Comparison of ENCODE assay signal across 31 cellular contexts in the genomic region with DNA sequence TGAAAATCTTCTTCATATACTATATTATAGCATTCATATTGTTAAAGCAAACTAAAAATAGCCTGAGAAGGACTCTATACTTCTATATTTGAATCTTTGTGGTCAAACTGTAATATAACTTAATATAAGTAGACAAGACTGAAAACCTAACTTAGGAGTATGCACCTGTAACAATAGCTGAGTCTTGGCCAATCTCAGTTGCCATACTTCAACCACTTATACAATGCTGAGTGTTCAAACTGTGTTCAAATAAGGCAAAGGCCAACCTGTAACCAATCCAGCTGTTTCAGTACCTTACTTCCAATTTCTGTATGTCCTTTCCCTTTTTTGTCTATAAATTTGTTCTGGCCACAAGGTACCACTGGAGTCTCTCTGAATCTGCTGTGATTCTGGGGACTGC.
"Had no signal": no experiment of that assay in that cellular context is flagged by ENCODE, and none has a peak within 500 bp of the region (broad histone marks: within the 10 kb centered on the region; RNA-seq: fewer than 3 reads in every experiment).

No MANE protein-coding gene starts in this region.

- H3K4me3 ChIP-seq: ovary, psoas muscle, right lobe of liver, sigmoid colon, spleen, stomach, thoracic aorta, thyroid gland, tibial nerve, upper lobe of left lung, vagina had no signal

- H3K9ac ChIP-seq: parathyroid adenoma had no signal

- H2AFZ ChIP-seq: parathyroid adenoma had no signal

- H3K27ac Mint-ChIP-seq: naive thymus-derived CD4-positive, alpha-beta T cell; natural killer cell; nephron progenitor cell; progenitor cell of endocrine pancreas; stimulated activated memory B cell treated with anti-CD40 and anti-IgM and Interleukin-4, amounts not matched to agents 10 μg/mL and 1 μg/mL and 100 μg/mL, for 72 hours; stimulated activated naive CD8-positive, alpha-beta T cell treated with anti-CD3 and anti-CD28 coated beads, Interleukin-15, Interleukin-2, amounts not matched to agents 100 ng/mL and 50 ng/mL, for 24 hours had no signal

- H3K36me3 ChIP-seq: neutrophil, ovary, right lobe of liver, sigmoid colon, spleen, stomach, thoracic aorta, thyroid gland, tibial nerve, upper lobe of left lung, vagina had no signal

- H3K4me1 Mint-ChIP-seq: naive thymus-derived CD4-positive, alpha-beta T cell; natural killer cell; stimulated activated memory B cell treated with anti-CD40 and anti-IgM and Interleukin-4, amounts not matched to agents 10 μg/mL and 1 μg/mL and 100 μg/mL, for 72 hours had no signal

- H3K27ac ChIP-seq: neutrophil, ovary, parathyroid adenoma, psoas muscle, right lobe of liver, sigmoid colon, spleen, stomach, thoracic aorta, thyroid gland, tibial nerve, upper lobe of left lung, vagina had no signal

- H3K36me3 Mint-ChIP-seq: naive thymus-derived CD4-positive, alpha-beta T cell; stimulated activated memory B cell treated with anti-CD40 and anti-IgM and Interleukin-4, amounts not matched to agents 10 μg/mL and 1 μg/mL and 100 μg/mL, for 72 hours had no signal

- H3K27me3 Mint-ChIP-seq: naive thymus-derived CD4-positive, alpha-beta T cell; progenitor cell of endocrine pancreas; stimulated activated memory B cell treated with anti-CD40 and anti-IgM and Interleukin-4, amounts not matched to agents 10 μg/mL and 1 μg/mL and 100 μg/mL, for 72 hours; stimulated activated naive CD8-positive, alpha-beta T cell treated with anti-CD3 and anti-CD28 coated beads, Interleukin-15, Interleukin-2, amounts not matched to agents 100 ng/mL and 50 ng/mL, for 24 hours had no signal

- H3K9me3 ChIP-seq: neutrophil, ovary, psoas muscle, right lobe of liver, sigmoid colon, thoracic aorta, thyroid gland, tibial nerve, upper lobe of left lung, vagina had no signal

- DNase-seq: naive thymus-derived CD4-positive, alpha-beta T cell; natural killer cell; nephron progenitor cell; nucleus accumbens; ovary; posterior cingulate gyrus; psoas muscle; right cardiac atrium; right lobe of liver; sigmoid colon; small intestine; spleen; stimulated activated CD4-positive, alpha-beta T cell treated with anti-CD3 and anti-CD28 coated beads, Interleukin-12 subunit alpha, Interleukin-12 subunit beta, amount 100 ng/mL, for 4 hours; stimulated activated CD4-positive, alpha-beta T cell treated with anti-CD3 and anti-CD28 coated beads, Interleukin-1b, Interleukin-23, amount 100 ng/mL, for 48 hours; stimulated activated CD4-positive, alpha-beta T cell treated with anti-CD3 and anti-CD28 coated beads, Interleukin-4, amount 100 ng/mL, for 1 hour; stimulated activated CD4-positive, alpha-beta T cell treated with anti-CD3 and anti-CD28 coated beads, Interleukin-4, amount 100 ng/mL, for 4 hours; stimulated activated CD8-positive, alpha-beta memory T cell treated with anti-CD3 and anti-CD28 coated beads, Interleukin-4, amount 100 ng/mL, for 48 hours; stimulated activated naive CD4-positive, alpha-beta T cell; stomach; thyroid gland; trophoblast cell; upper lobe of left lung had no signal

- H3K9me3 Mint-ChIP-seq: nephron progenitor cell had no signal

- H3K79me2 ChIP-seq: parathyroid adenoma had no signal

- H3K27me3 ChIP-seq: neutrophil, ovary, right lobe of liver, sigmoid colon, spleen, stomach, thyroid gland, tibial nerve, upper lobe of left lung, vagina had no signal

- H3K4me1 ChIP-seq: parathyroid adenoma, psoas muscle, right lobe of liver, spleen, stomach, thyroid gland, upper lobe of left lung, vagina had no signal

- H3K4me3 Mint-ChIP-seq: naive thymus-derived CD4-positive, alpha-beta T cell; natural killer cell; nephron progenitor cell; neural crest cell; stimulated activated memory B cell treated with anti-CD40 and anti-IgM and Interleukin-4, amounts not matched to agents 10 μg/mL and 1 μg/mL and 100 μg/mL, for 72 hours; stimulated activated naive CD8-positive, alpha-beta T cell treated with anti-CD3 and anti-CD28 coated beads, Interleukin-15, Interleukin-2, amounts not matched to agents 100 ng/mL and 50 ng/mL, for 24 hours had no signal
